Comparison of ENCODE assay signal across 8 cellular contexts in genomic region chr15:72782993-72783562, GRCh38. TPM values are rescaled to one million over a fixed set of nuclear protein-coding genes. Genes with fewer than 3 reads are reported as not detected.
DNase-seq lines count a peak whose midpoint lies in the region; ATAC-seq and TF ChIP-seq lines count a peak whose summit lies in the region.

No MANE protein-coding gene starts in this region.

- H3K9me3 ChIP-seq in lower lobe of right lung, result no peaks in the 10 kb centered on the region

- H3K4me1 Mint-ChIP-seq in CD14-positive monocyte, result peaks cover 48% of the 10 kb centered on the region

- in situ Hi-C loops in SK-MEL-5 (cut with HindIII; ENCODE audit: low pct_unique_long_range_greater_than_20kb, low sequenced_read_pairs), result no loop called here

- peak overlapping the region; percentile 97 to 100 (median 99) for H3K27ac Mint-ChIP-seq in CD14-positive monocyte

- H3K36me3 Mint-ChIP-seq in CD14-positive monocyte, result peaks cover 35 to 39% of the 10 kb centered on the region in 2 donors

- intact Hi-C loops in CD14-positive monocyte (cut with micrococcal nuclease), result loop anchor here (10.0 kb wide), 2 partner anchors 308 to 458 kb away; partner anchors contain the start of genes ARIH1 (in 2 of the 2) and CELF6 (in 1 of the 2)
- intact Hi-C loops in lower lobe of right lung (cut with DNase I), result no loop called here

- TF ChIP-seq CTCF in CD14-positive monocyte (IDR thresholded peaks at IDR 0.05) (no peak), lower lobe of right lung (IDR thresholded peaks at IDR 0.05) (peak; percentile 10)

- peak overlapping the region; percentile 96 for H3K4me3 ChIP-seq in lower lobe of right lung

- H3K27me3 ChIP-seq in lower lobe of right lung (ENCODE audit: low read depth), result no peaks in the 10 kb centered on the region

- no peaks in the 10 kb centered on the region for H3K9me3 Mint-ChIP-seq in CD14-positive monocyte

- peaks cover 23% of the 10 kb centered on the region for H3K36me3 ChIP-seq in lower lobe of right lung

- DNase-seq in CD14-positive monocyte (ENCODE audit: low spot score) (peak; percentile 85), SK-MEL-5 (ENCODE audit: low read depth, low spot score) (peak; percentile 27), lower lobe of right lung (peak; percentile 71), GDM1 (lab: John Stamatoyannopoulos, UW) (no peak)
- peak; percentile 30 for DNase-seq in stimulated activated naive CD8-positive, alpha-beta T cell treated with anti-CD3 and anti-CD28 coated beads, Interleukin-15, Interleukin-2, amounts not matched to agents 100 U/mL and 50 U/mL, for 24 hours

- peak overlapping the region; percentile 88 to 97 for H3K4me3 Mint-ChIP-seq in CD14-positive monocyte

- peaks cover 27% of the 10 kb centered on the region for H3K4me1 ChIP-seq in lower lobe of right lung

- peak; percentile 38 for ATAC-seq in GM19328 (IDR thresholded peaks at IDR 0.05; ENCODE audit: unreplicated experiment)
- peak; percentile 35 for ATAC-seq in HG03280 (IDR thresholded peaks at IDR 0.05; ENCODE audit: unreplicated experiment)
- ATAC-seq in lower lobe of right lung, result peak; percentile 66 to 69
- ATAC-seq in stimulated activated naive CD8-positive, alpha-beta T cell treated with anti-CD3 and anti-CD28 coated beads, Interleukin-15, Interleukin-2, amounts not matched to agents 100 U/mL and 50 U/mL, for 24 hours, result peak; percentile 30

- H3K27me3 Mint-ChIP-seq in CD14-positive monocyte (ENCODE audit: low read depth in 3 of 3), result peaks cover 0 to 2% (median 1%) of the 10 kb centered on the region in 3 donors

- H3K27ac ChIP-seq in cingulate gyrus (ENCODE audit: low read depth, low read length) (peak overlapping the region; percentile 98), lower lobe of right lung (peak overlapping the region; percentile 99)

RNA-seq across cellular contexts. Expression of gene ADPGK, which starts 0.5 kb away (rescaled TPM):
- polyA plus RNA-seq in CD14-positive monocyte, result 100 to 1,000 TPM; 138 to 152 TPM
- total RNA-seq in SK-MEL-5 (2014; rRNA removed; shearing (Covaris generic)), result 78.6 and 82.0 TPM in 2 replicates
- 60.8 and 75.5 TPM in 2 replicates for polyA plus RNA-seq in SK-MEL-5 (2015; cell fraction: cytosol; rRNA removed)
- polyA plus RNA-seq in SK-MEL-5 (2015; cell fraction: nucleus; rRNA removed), result 143 and 158 TPM in 2 replicates
- 87.1 TPM for total RNA-seq in lower lobe of right lung
